ENCODE assay signal across 9 cellular contexts in the genomic region with DNA sequence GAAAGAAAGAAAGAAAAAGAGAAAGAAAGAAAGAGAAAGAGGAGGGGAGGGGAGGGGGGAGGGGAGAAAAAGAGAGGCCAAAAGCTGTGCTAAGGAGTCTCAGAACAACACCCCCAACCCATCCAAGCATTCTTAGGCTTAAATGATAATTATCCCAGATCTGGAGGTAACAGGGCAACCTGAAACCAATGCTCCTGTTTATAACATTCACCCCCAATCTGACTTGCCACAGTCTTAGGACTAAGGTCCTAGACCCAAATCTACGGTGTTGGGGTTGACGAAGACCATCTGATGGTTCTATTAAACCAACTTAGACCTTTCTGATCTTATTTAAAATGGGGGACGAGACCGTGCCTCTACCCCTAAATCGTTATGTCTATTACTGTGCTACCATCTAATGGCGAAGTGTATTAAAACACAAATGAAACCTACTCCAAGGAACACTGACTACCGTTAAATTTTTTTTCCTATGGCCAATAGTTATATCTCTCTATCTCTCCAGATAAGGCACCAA.
DNase-seq lines count a peak whose midpoint lies in the region; ATAC-seq and TF ChIP-seq lines count a peak whose summit lies in the region.
"Had no signal": no experiment of that assay in that cellular context is flagged by ENCODE, and none has a peak within 500 bp of the region (broad histone marks: within the 10 kb centered on the region; RNA-seq: fewer than 3 reads in every experiment).

No MANE protein-coding gene starts in this region.

- intact Hi-C loops in psoas muscle (cut with DNase I): loop anchor here (2.0 to 10.0 kb wide), 6 partner anchors 120 to 523 kb away; partner anchors contain the start of gene CDC42BPA (in 1 of the 2)

- peak; percentile 97 for ATAC-seq in SK-N-SH treated with all-trans-retinoic acid at 6 μM for 48 hours
- peak; percentile 80 to 93 (median 88) for ATAC-seq in psoas muscle
- no peak for ATAC-seq in GM21390 (IDR thresholded peaks at IDR 0.05; ENCODE audit: unreplicated experiment)
- ATAC-seq in GM18873 (IDR thresholded peaks at IDR 0.05; ENCODE audit: low FRiP score, unreplicated experiment): no peak

- 3 to 10% (median 4%) methylated on average over 7 of the region's 7 CpGs for WGBS in psoas muscle, 3 donors

- H3K9me3 ChIP-seq in psoas muscle: no peaks in the 10 kb centered on the region
- H3K9me3 ChIP-seq: neutrophil had no signal

- peak overlapping the region; percentile 58 for H3K4me3 ChIP-seq in psoas muscle

- peak; percentile 77 for TF ChIP-seq CTCF in LNCAP (IDR thresholded peaks at IDR 0.05)
- peak; percentile 50 for TF ChIP-seq CTCF in psoas muscle (IDR thresholded peaks at IDR 0.05)

- H3K36me3 ChIP-seq in psoas muscle (ENCODE audit: insufficient read depth in 1 of 2, low read depth in 1 of 2): no peaks in the 10 kb centered on the region
- H3K36me3 ChIP-seq: neutrophil had no signal

- H3K27ac ChIP-seq in psoas muscle: no peak overlapping the region
- H3K27ac ChIP-seq: neutrophil had no signal

- DNase-seq in DMS153 (lab: John Stamatoyannopoulos, UW) (peak; percentile 64), foreskin melanocyte (peak; percentile 34), psoas muscle (no peak)
- DNase-seq in activated CD8-positive, alpha-beta memory T cell treated with anti-CD3 and anti-CD28 coated beads, Interleukin-2, amount 50 U/mL, for 48 hours: no peak

- no peaks in the 10 kb centered on the region for H3K27me3 ChIP-seq in psoas muscle (ENCODE audit: insufficient read depth in 3 of 3, low read length in 2 of 3)

- H3K4me1 ChIP-seq in psoas muscle: peaks cover 4% of the 10 kb centered on the region

TF ChIP-seq in SK-N-SH treated with all-trans-retinoic acid at 6 μM for 48 hours, 23 proteins besides CTCF, POLR2A, EP300 and RAD21:
- no peak for TF ChIP-seq PPARA (CRISPR knock-in tag; IDR thresholded peaks at IDR 0.05; ENCODE audit: borderline replicate concordance)
- TF ChIP-seq OSR1 (CRISPR knock-in tag; IDR thresholded peaks at IDR 0.05): no peak
- TF ChIP-seq ZFP30 (CRISPR knock-in tag; IDR thresholded peaks at IDR 0.05): no peak
- no peak for TF ChIP-seq ZNF70 (CRISPR knock-in tag; IDR thresholded peaks at IDR 0.05)
TF ChIP-seq in SK-N-SH treated with all-trans-retinoic acid at 6 μM for 48 hours: peak in this region for 0.

Comparison
In these comparisons a context has a peak if more than half of its experiments do, and no peak if none do; other contexts are left out.
1. DNase-seq: peak in DMS153 (single experiment) and foreskin melanocyte (single experiment); none in psoas muscle (0 of 2) and activated CD8-positive, alpha-beta memory T cell treated with anti-CD3 and anti-CD28 coated beads, Interleukin-2, amount 50 U/mL, for 48 hours (single experiment).
2. ATAC-seq: peak in SK-N-SH treated with all-trans-retinoic acid at 6 μM for 48 hours (single experiment) and psoas muscle (4 of 4); none in GM21390 (single experiment) and GM18873 (single experiment).